ENCODE assay signal across 8 cellular contexts in genomic region chr2:231648579-231649174, GRCh38. TPM values are rescaled to one million over a fixed set of nuclear protein-coding genes. Genes with fewer than 3 reads are reported as not detected.
A peak's percentile ranks its signal among the peaks of the same experiment; 100 is the strongest.
DNase-seq lines count a peak whose midpoint lies in the region; ATAC-seq and TF ChIP-seq lines count a peak whose summit lies in the region.

No MANE protein-coding gene starts in this region.

- CTCF ChIA-PET in PC-9 (lab: Charles Lee): interaction anchor here (0.7 to 1.2 kb wide), 5 partner anchors 9 to 36 kb away, joined by 3 to 11 read pairs (median 6); no protein-coding TSS in a partner anchor

- H3K27ac ChIP-seq in PC-9 (no peak overlapping the region), cardiac muscle cell (no peak overlapping the region), sigmoid colon (no peak overlapping the region)

- intact Hi-C loops in PC-9 (cut with micrococcal nuclease; ENCODE audit: unreplicated experiment) (loop anchor here (1.0 kb wide), 3 partner anchors 26 to 66 kb away; no protein-coding TSS in a partner anchor), sigmoid colon (cut with DNase I) (loop anchor here (2.0 kb wide), 1 partner anchor 26 kb away; no protein-coding TSS in a partner anchor)

- H3K79me2 ChIP-seq in PC-9 (ENCODE audit: low read depth): no peaks in the 10 kb centered on the region

- peak; percentile 85 for TF ChIP-seq CTCF in PC-9 (conservative IDR thresholded peaks at IDR 0.05)
- TF ChIP-seq CTCF in cardiac muscle cell (IDR thresholded peaks at IDR 0.05; ENCODE audit: low read depth, low read length): peak; percentile 68
- peak; percentile 36 to 80 (median 53) for TF ChIP-seq CTCF in sigmoid colon (IDR thresholded peaks at IDR 0.05)

- TF ChIP-seq POLR2A in sigmoid colon (IDR thresholded peaks at IDR 0.05): no peak

- POLR2A ChIA-PET in PC-9 (lab: Charles Lee; ENCODE audit: unreplicated experiment): interaction anchor here (0.6 kb wide), 1 partner anchor 27 kb away, joined by 8 read pairs; no protein-coding TSS in a partner anchor

- no peaks in the 10 kb centered on the region for H3K9me3 ChIP-seq in PC-9 (ENCODE audit: insufficient read depth, low read depth)
- H3K9me3 ChIP-seq in cardiac muscle cell (ENCODE audit: low read depth): no peaks in the 10 kb centered on the region
- no peaks in the 10 kb centered on the region for H3K9me3 ChIP-seq in sigmoid colon

- no peak overlapping the region for H2AFZ ChIP-seq in PC-9

- H3K9me2 ChIP-seq in PC-9 (ENCODE audit: insufficient read depth): no peaks in the 10 kb centered on the region

- H3K27me3 ChIP-seq in PC-9 (ENCODE audit: insufficient read depth, low read depth) (no peaks in the 10 kb centered on the region), cardiac muscle cell (no peaks in the 10 kb centered on the region), sigmoid colon (no peaks in the 10 kb centered on the region)

- H3K4me3 ChIP-seq in PC-9 (no peak overlapping the region), cardiac muscle cell (no peak overlapping the region), sigmoid colon (no peak overlapping the region)

- BruUV-seq in PC-9 (replicated peaks; lab: Mats Ljungman, UMichigan): no TSS peak

- DNase-seq in Daoy (ENCODE audit: low read depth): peak; percentile 66
- DNase-seq in PC-9: peak; percentile 70 to 89
- DNase-seq in activated T-helper 9 cell treated with anti-CD3 and anti-CD28 coated beads, Interleukin-2, amount 50 U/mL, for 16 hours (ENCODE audit: low read depth): peak; percentile 31
- DNase-seq in cardiac muscle cell (ENCODE audit: low read depth in 1 of 2, low spot score in 1 of 2): peak; percentile 57 to 76
- peak; percentile 83 for DNase-seq in sigmoid colon
- DNase-seq in KG1 (lab: John Stamatoyannopoulos, UW): no peak

- peak overlapping the region; percentile 17; the same call in 1 of the 2 replicates for H3K4me2 ChIP-seq in PC-9

- no peaks in the 10 kb centered on the region for H3K36me3 ChIP-seq in PC-9 (ENCODE audit: low read depth)
- H3K36me3 ChIP-seq in cardiac muscle cell: no peaks in the 10 kb centered on the region
- no peaks in the 10 kb centered on the region for H3K36me3 ChIP-seq in sigmoid colon

- ATAC-seq in HG02798 (IDR thresholded peaks at IDR 0.05; ENCODE audit: poor library complexity, unreplicated experiment) (peak; percentile 55), HG02642 (IDR thresholded peaks at IDR 0.05; ENCODE audit: poor library complexity, unreplicated experiment) (no peak)

- TF ChIP-seq EP300 in sigmoid colon (IDR thresholded peaks at IDR 0.05): no peak

- WGBS in sigmoid colon, 2 donors: 30 to 60% methylated on average over 9 of the region's 9 CpGs

- no peaks in the 10 kb centered on the region for H4K20me1 ChIP-seq in PC-9 (ENCODE audit: insufficient read depth)

- peaks cover 35% of the 10 kb centered on the region for H3K4me1 ChIP-seq in PC-9 (replicated peaks; ENCODE audit: insufficient read depth)
- peaks cover 10% of the 10 kb centered on the region for H3K4me1 ChIP-seq in cardiac muscle cell (ENCODE audit: low read depth)
- peaks cover 0 to 5% (median 3%) of the 10 kb centered on the region in 4 donors for H3K4me1 ChIP-seq in sigmoid colon

- H3F3A ChIP-seq in PC-9 (ENCODE audit: insufficient read depth, low read depth): peaks cover 16% of the 10 kb centered on the region

RNA-seq across cellular contexts. Expression of gene TEX44, which starts 56.0 kb away (rescaled TPM):
- total RNA-seq in Daoy (2014; rRNA removed; shearing (Covaris generic)): not detected in 2 replicates
- total RNA-seq in PC-9 (2021) (not detected in 2 replicates), cardiac muscle cell (not detected in 2 replicates), sigmoid colon (not detected)
- polyA plus RNA-seq in cardiac muscle cell (not detected in 2 replicates), sigmoid colon (not detected)

RNA-seq across cellular contexts. Expression of gene PTMA, which starts 59.6 kb away (rescaled TPM):
- total RNA-seq in Daoy (2014; rRNA removed; shearing (Covaris generic)): 969 and 1,053 TPM in 2 replicates
- 1,200 and 1,260 TPM in 2 replicates for total RNA-seq in PC-9 (2021)
- 638 and 737 TPM in 2 replicates for total RNA-seq in cardiac muscle cell
- 750 and 774 TPM in 2 replicates for polyA plus RNA-seq in cardiac muscle cell
- 1,000 to 10,000 TPM in 2 of 4 donors, 100 to 1,000 TPM in 2; 807 to 1,142 (median 1,007) TPM for total RNA-seq in sigmoid colon
- 1,000 to 10,000 TPM; 1,787 to 2,683 (median 1,800) TPM for polyA plus RNA-seq in sigmoid colon
